31 cellular contexts compared by ENCODE assay signal in genomic region chr4:10593130-10593529, GRCh38.
A peak's percentile ranks its signal among the peaks of the same experiment; 100 is the strongest.
DNase-seq lines count a peak whose midpoint lies in the region; ATAC-seq, FAIRE-seq and TF ChIP-seq lines count a peak whose summit lies in the region.
"Had no signal": no experiment of that assay in that cellular context is flagged by ENCODE, and none has a peak within 500 bp of the region (broad histone marks: within the 10 kb centered on the region; RNA-seq: fewer than 3 reads in every experiment).

No MANE protein-coding gene starts in this region.

- H3K9me3 Mint-ChIP-seq in activated naive CD8-positive, alpha-beta T cell treated with anti-CD3 and anti-CD28 coated beads, Interleukin-2, amount 50 U/mL, for 24 hours: no peaks in the 10 kb centered on the region
- H3K9me3 Mint-ChIP-seq in endothelial cell (ENCODE audit: unreplicated experiment) (no peaks in the 10 kb centered on the region), HFFc6 (no peaks in the 10 kb centered on the region)
- H3K9me3 Mint-ChIP-seq: activated T-cell treated with anti-CD3 and anti-CD28 coated beads, Interleukin-2, amount 50 U/mL, for 24 hours; brain; immature natural killer cell; nephron; stimulated activated naive B cell treated with anti-CD40 and anti-IgM and Interleukin-4, amounts not matched to agents 10 μg/mL and 1 μg/mL and 100 μg/mL, for 72 hours had no signal

- TF ChIP-seq EP300 in K562 (IDR thresholded peaks at IDR 0.05; ENCODE audit: low read length): no peak

- no peak overlapping the region for H2BK5ac ChIP-seq in mesenchymal stem cell (ENCODE audit: low read depth, low read length, poor library complexity, severe bottlenecking)

- H3K27me3 Mint-ChIP-seq in activated naive CD8-positive, alpha-beta T cell treated with anti-CD3 and anti-CD28 coated beads, Interleukin-2, amount 50 U/mL, for 24 hours: no peaks in the 10 kb centered on the region
- H3K27me3 Mint-ChIP-seq in endothelial cell (ENCODE audit: unreplicated experiment) (no peaks in the 10 kb centered on the region), HFFc6 (ENCODE audit: insufficient read depth) (peaks cover 3% of the 10 kb centered on the region; the same call in 1 of the 2 replicates)
- H3K27me3 Mint-ChIP-seq: activated T-cell treated with anti-CD3 and anti-CD28 coated beads, Interleukin-2, amount 50 U/mL, for 24 hours; B cell; brain; stimulated activated naive B cell treated with anti-CD40 and anti-IgM and Interleukin-4, amounts not matched to agents 10 μg/mL and 1 μg/mL and 100 μg/mL, for 72 hours had no signal

- no peaks in the 10 kb centered on the region for H3K9me1 ChIP-seq in K562 (ENCODE audit: control insufficient read depth, insufficient read depth, low read length)

- H3K4me3 ChIP-seq in K562 (no peak overlapping the region), mesenchymal stem cell (ENCODE audit: insufficient read depth in 1 of 2, low read depth in 1 of 2, low read length in 2 of 2) (no peak overlapping the region)
- H3K4me3 ChIP-seq: heart right ventricle, left lung, Peyer's patch, vagina had no signal

- FAIRE-seq in K562 (lab: Jason Lieb, UNC): no peak
- FAIRE-seq: TTC549 had no signal

- H3K36me3 Mint-ChIP-seq in activated naive CD8-positive, alpha-beta T cell treated with anti-CD3 and anti-CD28 coated beads, Interleukin-2, amount 50 U/mL, for 24 hours (ENCODE audit: low read depth): no peaks in the 10 kb centered on the region
- H3K36me3 Mint-ChIP-seq in endothelial cell (ENCODE audit: low read depth, unreplicated experiment) (no peaks in the 10 kb centered on the region), HFFc6 (ENCODE audit: low read depth) (no peaks in the 10 kb centered on the region)
- H3K36me3 Mint-ChIP-seq: brain had no signal

- H3K27ac ChIP-seq in K562 (ENCODE audit: extremely low read depth, low read depth, low read length) (no peak overlapping the region), mesenchymal stem cell (ENCODE audit: low read length, poor library complexity, severe bottlenecking) (no peak overlapping the region)
- H3K27ac ChIP-seq: heart right ventricle, KMS-11, left lung, parathyroid adenoma, Peyer's patch, vagina had no signal

- no peak overlapping the region for H2AFZ ChIP-seq in K562 (ENCODE audit: low read depth, low read length)
- no peak overlapping the region for H2AFZ ChIP-seq in mesenchymal stem cell (ENCODE audit: low read depth, low read length)
- H2AFZ ChIP-seq: parathyroid adenoma had no signal

- H2BK15ac ChIP-seq in mesenchymal stem cell (ENCODE audit: low read depth, poor library complexity, severe bottlenecking): peak overlapping the region; percentile 56

- H3K4me3 Mint-ChIP-seq in activated naive CD8-positive, alpha-beta T cell treated with anti-CD3 and anti-CD28 coated beads, Interleukin-2, amount 50 U/mL, for 24 hours: no peak overlapping the region
- H3K4me3 Mint-ChIP-seq in endothelial cell (ENCODE audit: unreplicated experiment) (no peak overlapping the region), HFFc6 (no peak overlapping the region)
- H3K4me3 Mint-ChIP-seq: activated T-cell treated with anti-CD3 and anti-CD28 coated beads, Interleukin-2, amount 50 U/mL, for 24 hours; B cell; brain; immature natural killer cell; nephron; stimulated activated naive B cell treated with anti-CD40 and anti-IgM and Interleukin-4, amounts not matched to agents 10 μg/mL and 1 μg/mL and 100 μg/mL, for 72 hours had no signal

- CTCF ChIA-PET in K562 (lab: Yijun Ruan, JAX; ENCODE audit: low intra/inter-chr PET ratio): no interaction called here

- TF ChIP-seq CTCF in K562 (IDR thresholded peaks at IDR 0.05 in 2 of 3, conservative IDR thresholded peaks at IDR 0.05 in 1 of 3; ENCODE audit: insufficient read depth in 2 of 3, low read depth in 1 of 3, low read length in 3 of 3): peak in 2 of 3 experiments; percentile 10 to 19; a peak in 1 of 6 replicates
- TF ChIP-seq CTCF in endothelial cell (IDR thresholded peaks at IDR 0.05; ENCODE audit: unreplicated experiment): no peak
- no peak for TF ChIP-seq CTCF in HFFc6 (IDR thresholded peaks at IDR 0.05)

- H2AK5ac ChIP-seq in mesenchymal stem cell (ENCODE audit: low read length, severe bottlenecking): no peak overlapping the region

- H3K14ac ChIP-seq in mesenchymal stem cell (ENCODE audit: low read length in 2 of 2): no peak overlapping the region

- H3K18ac ChIP-seq in mesenchymal stem cell (ENCODE audit: low read depth in 1 of 2, low read length in 2 of 2): no peak overlapping the region

- 0% methylated on average over 10 of the region's 10 CpGs for WGBS in K562 (ENCODE audit: insufficient coverage, low coverage, missing lambda C conversion rate)
- 89% methylated on average over 10 of the region's 10 CpGs for WGBS in mesenchymal stem cell

- no peaks in the 10 kb centered on the region for H3K79me2 ChIP-seq in K562 (ENCODE audit: control insufficient read depth, insufficient read depth, low read length)
- H3K79me2 ChIP-seq: parathyroid adenoma had no signal

- peak in 1 of 2 experiments; percentile 8; a peak in 1 of 4 replicates for TF ChIP-seq RAD21 in K562 (CRISPR knock-in tag; conservative IDR thresholded peaks at IDR 0.05 in 1 of 2, IDR thresholded peaks at IDR 0.05 in 1 of 2)

- H4K20me1 ChIP-seq in K562 (replicated peaks; ENCODE audit: control insufficient read depth, insufficient read depth, low read length): no peaks in the 10 kb centered on the region

- H4K8ac ChIP-seq in mesenchymal stem cell (ENCODE audit: low read length): no peak overlapping the region

- H3K4me1 Mint-ChIP-seq in activated naive CD8-positive, alpha-beta T cell treated with anti-CD3 and anti-CD28 coated beads, Interleukin-2, amount 50 U/mL, for 24 hours: peaks cover 21% of the 10 kb centered on the region
- H3K4me1 Mint-ChIP-seq in endothelial cell (ENCODE audit: unreplicated experiment) (peaks cover 13% of the 10 kb centered on the region), HFFc6 (ENCODE audit: low read depth) (peaks cover 33% of the 10 kb centered on the region)

- no peak overlapping the region for H3K23ac ChIP-seq in mesenchymal stem cell (ENCODE audit: low read length in 2 of 2)

- POLR2A ChIA-PET in K562 (lab: Yijun Ruan, JAX): no interaction called here

- ATAC-seq in K562: peak; percentile 78
- no peak for ATAC-seq in activated naive CD8-positive, alpha-beta T cell treated with anti-CD3 and anti-CD28 coated beads, Interleukin-2, amount 50 U/mL, for 24 hours
- ATAC-seq: heart right ventricle; left lung; right cardiac atrium; stimulated activated naive B cell treated with anti-CD40 and anti-IgM and Interleukin-4, amounts not matched to agents 10 μg/mL and 1 μg/mL and 100 μg/mL, for 72 hours had no signal

- H4K91ac ChIP-seq in mesenchymal stem cell (ENCODE audit: low read length): no peak overlapping the region

- H3K27me3 ChIP-seq in K562 (ENCODE audit: control insufficient read depth in 2 of 2, insufficient read depth in 2 of 2, low read length in 2 of 2) (no peaks in the 10 kb centered on the region; a peak in 1 of 5 replicates), mesenchymal stem cell (ENCODE audit: control insufficient read depth in 1 of 2, insufficient read depth in 1 of 2, low read length in 2 of 2) (no peaks in the 10 kb centered on the region)
- H3K27me3 ChIP-seq: left lung, Peyer's patch, vagina had no signal

- H3K9ac ChIP-seq in K562 (ENCODE audit: insufficient read depth in 1 of 2, low read depth in 2 of 2, low read length in 2 of 2) (no peak overlapping the region), mesenchymal stem cell (ENCODE audit: low read length) (no peak overlapping the region)
- H3K9ac ChIP-seq: KMS-11, parathyroid adenoma had no signal

- H3K27ac Mint-ChIP-seq in activated naive CD8-positive, alpha-beta T cell treated with anti-CD3 and anti-CD28 coated beads, Interleukin-2, amount 50 U/mL, for 24 hours: no peak overlapping the region
- H3K27ac Mint-ChIP-seq in endothelial cell (ENCODE audit: unreplicated experiment): no peak overlapping the region
- H3K27ac Mint-ChIP-seq in HFFc6: no peak overlapping the region
- H3K27ac Mint-ChIP-seq: activated T-cell treated with anti-CD3 and anti-CD28 coated beads, Interleukin-2, amount 50 U/mL, for 24 hours; B cell; brain; nephron; stimulated activated naive B cell treated with anti-CD40 and anti-IgM and Interleukin-4, amounts not matched to agents 10 μg/mL and 1 μg/mL and 100 μg/mL, for 72 hours had no signal

- H3K4me1 ChIP-seq in K562 (replicated peaks in 1 of 2; ENCODE audit: control insufficient read depth in 2 of 2, insufficient read depth in 2 of 2, low read length in 2 of 2) (no peaks in the 10 kb centered on the region), mesenchymal stem cell (ENCODE audit: control insufficient read depth, insufficient read depth, low read depth, low read length) (peaks cover 6% of the 10 kb centered on the region)
- H3K4me1 ChIP-seq: left lung, parathyroid adenoma, Peyer's patch, vagina had no signal

- no peaks in the 10 kb centered on the region for H3K79me1 ChIP-seq in mesenchymal stem cell (replicated peaks; ENCODE audit: low read length, poor library complexity, severe bottlenecking)

- H2BK120ac ChIP-seq in mesenchymal stem cell (ENCODE audit: low read depth, low read length): no peak overlapping the region

- H3K4ac ChIP-seq in mesenchymal stem cell (ENCODE audit: low read depth in 1 of 2, low read length in 2 of 2): no peak overlapping the region

- H3K9me3 ChIP-seq in K562 (replicated peaks; ENCODE audit: control insufficient read depth, insufficient read depth, low read depth, low read length) (no peaks in the 10 kb centered on the region), mesenchymal stem cell (ENCODE audit: control insufficient read depth, low read length) (no peaks in the 10 kb centered on the region)
- H3K9me3 ChIP-seq: heart right ventricle, left lung, Peyer's patch, vagina had no signal

- no peak for TF ChIP-seq POLR2A in K562 (conservative IDR thresholded peaks at IDR 0.05)

- in situ Hi-C loops in K562 (cut with MboI): loop anchor here (25.0 kb wide), 1 partner anchor 819 kb away; no protein-coding TSS in a partner anchor

- H3K36me3 ChIP-seq in K562 (ENCODE audit: control insufficient read depth, insufficient read depth, low read length) (no peaks in the 10 kb centered on the region), mesenchymal stem cell (ENCODE audit: control insufficient read depth in 1 of 2, insufficient read depth in 2 of 2, low read depth in 1 of 2, low read length in 2 of 2) (no peaks in the 10 kb centered on the region)
- H3K36me3 ChIP-seq: heart right ventricle, left lung, Peyer's patch, vagina had no signal

- peak; percentile 27 for DNase-seq in NCI-H748 (lab: John Stamatoyannopoulos, UW; ENCODE audit: unreplicated experiment)
- DNase-seq in NCI-H748 treated with DMSO at 0.1 percent for 48 hours (lab: John Stamatoyannopoulos, UW): no peak
- peak; percentile 22 for DNase-seq in HuH-7 (ENCODE audit: low spot score)
- peak in 1 of 4 experiments; percentile 11 for DNase-seq in K562 (ENCODE audit: extremely low read depth in 1 of 4, low spot score in 3 of 4)
- DNase-seq in mesenchymal stem cell: no peak
- no peak for DNase-seq in activated naive CD8-positive, alpha-beta T cell treated with anti-CD3 and anti-CD28 coated beads, Interleukin-2, amount 50 U/mL, for 24 hours
- no peak for DNase-seq in endothelial cell (ENCODE audit: low spot score)
- DNase-seq in HFFc6: no peak
- DNase-seq: activated CD4-positive, alpha-beta T cell treated with anti-CD3 and anti-CD28 coated beads for 1 hour; activated gamma-delta T cell treated with Interleukin-2 at 50 U/mL for 16 hours; activated T-cell treated with anti-CD3 and anti-CD28 coated beads, Interleukin-2, amount 50 U/mL, for 24 hours; effector CD8-positive, alpha-beta T cell; foreskin fibroblast; heart right ventricle; immature natural killer cell; left lung; midbrain; NCI-H1930; NCI-H345; Peyer's patch; right cardiac atrium; stimulated activated CD4-positive, alpha-beta T cell treated with anti-CD3 and anti-CD28 coated beads, Interleukin-12 subunit alpha, Interleukin-12 subunit beta, amount 100 ng/mL, for 4 hours; stimulated activated CD4-positive, alpha-beta T cell treated with anti-CD3 and anti-CD28 coated beads, Interleukin-4, amount 100 ng/mL, for 24 hours; stimulated activated naive B cell treated with anti-CD40 and anti-IgM and Interleukin-4, amounts not matched to agents 10 μg/mL and 1 μg/mL and 100 μg/mL, for 72 hours had no signal

- H3K4me2 ChIP-seq in K562 (ENCODE audit: insufficient read depth, low read length) (no peak overlapping the region), mesenchymal stem cell (ENCODE audit: low read length, poor library complexity, severe bottlenecking) (no peak overlapping the region)
- H3K4me2 ChIP-seq: KMS-11 had no signal

- BruUV-seq in K562 (replicated peaks; lab: Mats Ljungman, UMichigan): no TSS peak

- H2BK12ac ChIP-seq in mesenchymal stem cell (ENCODE audit: low read length in 2 of 2): no peak overlapping the region

- intact Hi-C loops in K562 (cut with micrococcal nuclease): no loop called here

Comparison
In these comparisons a context has a peak if more than half of its experiments do, and no peak if none do; other contexts are left out.
1. DNase-seq: peak in NCI-H748 (single experiment) and HuH-7 (single experiment); none in NCI-H748 treated with DMSO at 0.1 percent for 48 hours (single experiment), mesenchymal stem cell (single experiment), activated naive CD8-positive, alpha-beta T cell treated with anti-CD3 and anti-CD28 coated beads, Interleukin-2, amount 50 U/mL, for 24 hours (single experiment), endothelial cell (single experiment) and HFFc6 (single experiment).
2. CTCF ChIP-seq: peak in K562 (2 of 3); none in endothelial cell (single experiment) and HFFc6 (single experiment).